1 cellular context compared by ENCODE assay signal in the genomic region with DNA sequence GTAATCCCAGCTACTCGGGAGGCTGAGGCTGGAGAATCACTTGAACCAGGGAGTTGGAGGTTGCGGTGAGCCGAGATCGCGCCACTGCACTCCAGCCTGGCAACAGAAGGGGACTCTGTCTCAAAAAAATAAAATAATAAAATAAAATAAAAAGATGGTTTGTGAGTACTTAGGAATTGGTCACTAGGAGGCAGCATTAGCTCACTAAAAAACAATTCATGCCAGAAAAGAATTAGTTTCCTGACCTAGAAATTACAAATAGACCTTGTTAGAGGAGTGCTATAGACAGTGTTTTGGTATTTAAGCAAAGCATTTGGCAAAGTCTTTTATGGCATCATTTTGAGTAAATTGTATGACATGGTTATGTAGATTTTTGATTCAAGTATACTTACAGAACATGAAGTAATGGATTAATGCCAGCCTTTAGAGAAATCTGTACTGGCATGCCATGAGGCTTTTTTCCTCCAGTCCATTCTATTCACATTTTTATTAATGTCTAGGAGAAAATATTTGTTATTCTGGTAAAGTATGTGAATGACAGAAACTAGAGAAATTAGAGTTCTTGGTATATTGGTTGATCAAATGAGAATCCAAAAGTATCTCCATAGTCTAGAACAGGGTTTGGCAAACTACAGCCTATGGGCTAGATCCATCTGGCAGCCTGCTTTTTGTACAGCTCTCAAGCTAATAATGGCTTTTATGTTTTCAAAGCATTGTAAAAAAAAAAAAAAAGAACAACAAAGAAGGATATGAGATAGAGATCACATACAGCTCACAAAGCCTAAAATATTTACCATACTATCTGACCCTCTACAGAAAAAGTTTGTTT.
TF ChIP-seq lines count a peak whose summit lies in the region.

No MANE protein-coding gene starts in this region.

TF ChIP-seq in H1, 55 proteins besides CTCF, POLR2A, EP300 and RAD21 (continued from another document):
- no peak for TF ChIP-seq CTBP2 (IDR thresholded peaks at IDR 0.05; ENCODE audit: borderline replicate concordance, insufficient read depth, insufficient read length, low read length)
- no peak for TF ChIP-seq CBX8 (IDR thresholded peaks at IDR 0.05; ENCODE audit: borderline replicate concordance, low read depth, low read length)
- TF ChIP-seq, protein P1, sequence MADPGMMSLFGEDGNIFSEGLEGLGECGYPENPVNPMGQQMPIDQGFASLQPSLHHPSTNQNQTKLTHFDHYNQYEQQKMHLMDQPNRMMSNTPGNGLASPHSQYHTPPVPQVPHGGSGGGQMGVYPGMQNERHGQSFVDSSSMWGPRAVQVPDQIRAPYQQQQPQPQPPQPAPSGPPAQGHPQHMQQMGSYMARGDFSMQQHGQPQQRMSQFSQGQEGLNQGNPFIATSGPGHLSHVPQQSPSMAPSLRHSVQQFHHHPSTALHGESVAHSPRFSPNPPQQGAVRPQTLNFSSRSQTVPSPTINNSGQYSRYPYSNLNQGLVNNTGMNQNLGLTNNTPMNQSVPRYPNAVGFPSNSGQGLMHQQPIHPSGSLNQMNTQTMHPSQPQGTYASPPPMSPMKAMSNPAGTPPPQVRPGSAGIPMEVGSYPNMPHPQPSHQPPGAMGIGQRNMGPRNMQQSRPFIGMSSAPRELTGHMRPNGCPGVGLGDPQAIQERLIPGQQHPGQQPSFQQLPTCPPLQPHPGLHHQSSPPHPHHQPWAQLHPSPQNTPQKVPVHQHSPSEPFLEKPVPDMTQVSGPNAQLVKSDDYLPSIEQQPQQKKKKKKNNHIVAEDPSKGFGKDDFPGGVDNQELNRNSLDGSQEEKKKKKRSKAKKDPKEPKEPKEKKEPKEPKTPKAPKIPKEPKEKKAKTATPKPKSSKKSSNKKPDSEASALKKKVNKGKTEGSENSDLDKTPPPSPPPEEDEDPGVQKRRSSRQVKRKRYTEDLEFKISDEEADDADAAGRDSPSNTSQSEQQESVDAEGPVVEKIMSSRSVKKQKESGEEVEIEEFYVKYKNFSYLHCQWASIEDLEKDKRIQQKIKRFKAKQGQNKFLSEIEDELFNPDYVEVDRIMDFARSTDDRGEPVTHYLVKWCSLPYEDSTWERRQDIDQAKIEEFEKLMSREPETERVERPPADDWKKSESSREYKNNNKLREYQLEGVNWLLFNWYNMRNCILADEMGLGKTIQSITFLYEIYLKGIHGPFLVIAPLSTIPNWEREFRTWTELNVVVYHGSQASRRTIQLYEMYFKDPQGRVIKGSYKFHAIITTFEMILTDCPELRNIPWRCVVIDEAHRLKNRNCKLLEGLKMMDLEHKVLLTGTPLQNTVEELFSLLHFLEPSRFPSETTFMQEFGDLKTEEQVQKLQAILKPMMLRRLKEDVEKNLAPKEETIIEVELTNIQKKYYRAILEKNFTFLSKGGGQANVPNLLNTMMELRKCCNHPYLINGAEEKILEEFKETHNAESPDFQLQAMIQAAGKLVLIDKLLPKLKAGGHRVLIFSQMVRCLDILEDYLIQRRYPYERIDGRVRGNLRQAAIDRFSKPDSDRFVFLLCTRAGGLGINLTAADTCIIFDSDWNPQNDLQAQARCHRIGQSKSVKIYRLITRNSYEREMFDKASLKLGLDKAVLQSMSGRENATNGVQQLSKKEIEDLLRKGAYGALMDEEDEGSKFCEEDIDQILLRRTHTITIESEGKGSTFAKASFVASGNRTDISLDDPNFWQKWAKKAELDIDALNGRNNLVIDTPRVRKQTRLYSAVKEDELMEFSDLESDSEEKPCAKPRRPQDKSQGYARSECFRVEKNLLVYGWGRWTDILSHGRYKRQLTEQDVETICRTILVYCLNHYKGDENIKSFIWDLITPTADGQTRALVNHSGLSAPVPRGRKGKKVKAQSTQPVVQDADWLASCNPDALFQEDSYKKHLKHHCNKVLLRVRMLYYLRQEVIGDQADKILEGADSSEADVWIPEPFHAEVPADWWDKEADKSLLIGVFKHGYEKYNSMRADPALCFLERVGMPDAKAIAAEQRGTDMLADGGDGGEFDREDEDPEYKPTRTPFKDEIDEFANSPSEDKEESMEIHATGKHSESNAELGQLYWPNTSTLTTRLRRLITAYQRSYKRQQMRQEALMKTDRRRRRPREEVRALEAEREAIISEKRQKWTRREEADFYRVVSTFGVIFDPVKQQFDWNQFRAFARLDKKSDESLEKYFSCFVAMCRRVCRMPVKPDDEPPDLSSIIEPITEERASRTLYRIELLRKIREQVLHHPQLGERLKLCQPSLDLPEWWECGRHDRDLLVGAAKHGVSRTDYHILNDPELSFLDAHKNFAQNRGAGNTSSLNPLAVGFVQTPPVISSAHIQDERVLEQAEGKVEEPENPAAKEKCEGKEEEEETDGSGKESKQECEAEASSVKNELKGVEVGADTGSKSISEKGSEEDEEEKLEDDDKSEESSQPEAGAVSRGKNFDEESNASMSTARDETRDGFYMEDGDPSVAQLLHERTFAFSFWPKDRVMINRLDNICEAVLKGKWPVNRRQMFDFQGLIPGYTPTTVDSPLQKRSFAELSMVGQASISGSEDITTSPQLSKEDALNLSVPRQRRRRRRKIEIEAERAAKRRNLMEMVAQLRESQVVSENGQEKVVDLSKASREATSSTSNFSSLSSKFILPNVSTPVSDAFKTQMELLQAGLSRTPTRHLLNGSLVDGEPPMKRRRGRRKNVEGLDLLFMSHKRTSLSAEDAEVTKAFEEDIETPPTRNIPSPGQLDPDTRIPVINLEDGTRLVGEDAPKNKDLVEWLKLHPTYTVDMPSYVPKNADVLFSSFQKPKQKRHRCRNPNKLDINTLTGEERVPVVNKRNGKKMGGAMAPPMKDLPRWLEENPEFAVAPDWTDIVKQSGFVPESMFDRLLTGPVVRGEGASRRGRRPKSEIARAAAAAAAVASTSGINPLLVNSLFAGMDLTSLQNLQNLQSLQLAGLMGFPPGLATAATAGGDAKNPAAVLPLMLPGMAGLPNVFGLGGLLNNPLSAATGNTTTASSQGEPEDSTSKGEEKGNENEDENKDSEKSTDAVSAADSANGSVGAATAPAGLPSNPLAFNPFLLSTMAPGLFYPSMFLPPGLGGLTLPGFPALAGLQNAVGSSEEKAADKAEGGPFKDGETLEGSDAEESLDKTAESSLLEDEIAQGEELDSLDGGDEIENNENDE (IDR thresholded peaks at IDR 0.05; ENCODE audit: insufficient replicate concordance, low read length): no peak
- no peak for TF ChIP-seq TAF1 (IDR thresholded peaks at IDR 0.05; ENCODE audit: low read depth, low read length)
- TF ChIP-seq TCF12 (IDR thresholded peaks at IDR 0.05; ENCODE audit: low read depth, low read length): no peak
- no peak for TF ChIP-seq JUN (IDR thresholded peaks at IDR 0.05; ENCODE audit: low read depth, low read length)
- no peak for TF ChIP-seq RNF2 (IDR thresholded peaks at IDR 0.05; ENCODE audit: borderline replicate concordance, low read depth, low read length, missing control alignments, poor library complexity, severe bottlenecking)
- TF ChIP-seq SP2 (IDR thresholded peaks at IDR 0.05; ENCODE audit: low read length): no peak
- TF ChIP-seq HDAC2 (IDR thresholded peaks at IDR 0.05; ENCODE audit: borderline replicate concordance in 1 of 2, low read depth in 2 of 2, low read length in 2 of 2): no peak
- TF ChIP-seq ASH2L (IDR thresholded peaks at IDR 0.05; ENCODE audit: low read length): no peak
- TF ChIP-seq SRF (IDR thresholded peaks at IDR 0.05; ENCODE audit: low read depth, low read length): no peak
- no peak for TF ChIP-seq POU5F1 (IDR thresholded peaks at IDR 0.05; ENCODE audit: low read depth, low read length)
